In the genomic region with DNA sequence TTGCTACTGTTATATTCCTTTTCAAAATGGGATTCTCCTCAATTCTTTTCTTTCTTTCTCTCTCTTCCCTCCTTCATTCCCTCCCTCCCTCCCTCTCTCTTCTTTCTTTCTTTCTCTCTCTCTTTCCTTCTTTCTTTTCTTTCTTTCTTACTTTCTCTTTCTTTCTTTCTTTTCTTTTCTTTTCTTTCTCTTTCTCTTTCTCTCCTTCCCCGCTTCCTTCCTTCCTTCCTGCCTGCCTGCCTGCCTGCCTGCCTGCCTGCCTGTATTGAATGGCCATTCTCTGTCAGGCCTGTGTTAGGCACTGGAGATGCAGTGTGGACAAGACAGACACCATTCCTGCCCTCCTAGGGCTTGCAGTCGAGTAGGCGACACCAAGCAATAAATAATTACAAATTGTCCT, we compare ENCODE assay signal across 35 cellular contexts. TPM values are rescaled to one million over a fixed set of nuclear protein-coding genes. Genes with fewer than 3 reads are reported as not detected.
"Had no signal": no experiment of that assay in that cellular context is flagged by ENCODE, and none has a peak within 500 bp of the region (broad histone marks: within the 10 kb centered on the region; RNA-seq: fewer than 3 reads in every experiment).

No MANE protein-coding gene starts in this region.

- H3K4me1 Mint-ChIP-seq: T-cell had no signal

- H3K4me3 Mint-ChIP-seq: T-cell had no signal

- H3K4me2 ChIP-seq: PC-9 had no signal

- H3K27ac Mint-ChIP-seq: T-cell had no signal

- DNase-seq: Kasumi-1, MG63, NCI-H1048, NCI-H1092 treated with DMSO at 0.1 percent for 48 hours, NCI-H1105 treated with DMSO at 0.1 percent for 48 hours, NCI-H1417, NCI-H1436, NCI-H146, NCI-H1694, NCI-H187, NCI-H1930, NCI-H2029 treated with DMSO at 0.1 percent for 48 hours, NCI-H2081 treated with DMSO at 0.1 percent for 48 hours, NCI-H2107, NCI-H2171, NCI-H226, NCI-H446 treated with DMSO at 0.1 percent for 48 hours, NCI-H510A, NCI-H524, NCI-H526, NCI-H69, NCI-H748 treated with DMSO at 0.1 percent for 48 hours, NCI-H82, PC-9, SHP77, SIG-M5, SJCRH30, T-cell had no signal

- H3K9me3 ChIP-seq: MG63, SJCRH30 had no signal

- H3K36me3 Mint-ChIP-seq: T-cell had no signal

- FAIRE-seq: RCC 7860 had no signal

- H3K4me3 ChIP-seq: MG63, PC-9, SJCRH30, SK-N-MC had no signal

- H3K9me3 Mint-ChIP-seq: T-cell had no signal

- ATAC-seq: Panc1, Right ventricle myocardium inferior, SK-N-SH treated with all-trans-retinoic acid at 6 μM for 48 hours, T-cell had no signal

- H3K27ac ChIP-seq: PC-9, RWPE1, SJCRH30, SK-N-MC had no signal

RNA-seq across cellular contexts. Expression of gene CNNM1, which starts 11.5 kb away (rescaled TPM):
- total RNA-seq: OCI-LY7, PC-9, SJCRH30 had no signal
